19 cellular contexts compared by ENCODE assay signal in the genomic region with DNA sequence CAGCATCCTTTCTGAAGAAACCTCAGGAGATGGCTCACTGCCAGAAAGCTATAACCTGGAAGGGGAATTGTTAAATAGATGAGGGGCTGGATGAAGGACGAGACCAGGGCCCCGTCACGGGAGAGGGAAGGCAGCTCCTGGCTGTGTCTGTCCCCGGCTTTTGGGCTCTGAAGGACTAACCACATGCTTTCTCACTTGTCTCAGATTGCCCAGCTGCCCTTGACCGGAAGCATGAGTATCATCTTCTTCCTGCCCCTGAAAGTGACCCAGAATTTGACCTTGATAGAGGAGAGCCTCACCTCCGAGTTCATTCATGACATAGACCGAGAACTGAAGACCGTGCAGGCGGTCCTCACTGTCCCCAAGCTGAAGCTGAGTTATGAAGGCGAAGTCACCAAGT. TPM values are rescaled to one million over a fixed set of nuclear protein-coding genes. Genes with fewer than 3 reads are reported as not detected.
"Had no signal": no experiment of that assay in that cellular context is flagged by ENCODE, and none has a peak within 500 bp of the region (broad histone marks: within the 10 kb centered on the region; RNA-seq: fewer than 3 reads in every experiment).

No MANE protein-coding gene starts in this region.

- H3K4me2 ChIP-seq: neural progenitor cell had no signal

- H3K27ac Mint-ChIP-seq: activated CD8-positive, alpha-beta T cell treated with anti-CD3 and anti-CD28 coated beads, Interleukin-2, amount 10 ng/mL, durations not matched to agents 7 days and 5 days; activated naive CD4-positive, alpha-beta T cell treated with anti-CD3 and anti-CD28 coated beads, Interleukin-2, amount 50 U/mL, for 24 hours; activated T-cell treated with anti-CD3 and anti-CD28 coated beads, Interleukin-2, amount 50 U/mL, for 72 hours; neural progenitor cell; T-helper 2 cell treated with Interferon-gamma antibody and Interleukin-4, amounts not matched to agents 5 μg/mL and 100 μg/mL, for 36 hours had no signal

- H3K27me3 ChIP-seq: foreskin keratinocyte, neural progenitor cell, sigmoid colon, transverse colon, vagina had no signal

- H3K4me1 ChIP-seq: neural progenitor cell had no signal

- H3K9me3 Mint-ChIP-seq: activated naive CD4-positive, alpha-beta T cell treated with anti-CD3 and anti-CD28 coated beads, Interleukin-2, amount 50 U/mL, for 24 hours; activated T-cell treated with anti-CD3 and anti-CD28 coated beads, Interleukin-2, amount 50 U/mL, for 72 hours; neural progenitor cell; T-helper 2 cell treated with Interferon-gamma antibody and Interleukin-4, amounts not matched to agents 5 μg/mL and 100 μg/mL, for 36 hours had no signal

- H3K27me3 Mint-ChIP-seq: activated naive CD4-positive, alpha-beta T cell treated with anti-CD3 and anti-CD28 coated beads, Interleukin-2, amount 50 U/mL, for 24 hours had no signal

- H3K36me3 ChIP-seq: neural progenitor cell had no signal

- H3K27ac ChIP-seq: foreskin keratinocyte, left ventricle myocardium inferior, neural progenitor cell, sigmoid colon, transverse colon, vagina had no signal

- H2AFZ ChIP-seq: neural progenitor cell had no signal

- H3K9me3 ChIP-seq: left ventricle myocardium inferior, sigmoid colon, transverse colon, vagina had no signal

- H3K36me3 Mint-ChIP-seq: activated naive CD4-positive, alpha-beta T cell treated with anti-CD3 and anti-CD28 coated beads, Interleukin-2, amount 50 U/mL, for 24 hours had no signal

- H3K4me3 Mint-ChIP-seq: activated CD8-positive, alpha-beta T cell treated with anti-CD3 and anti-CD28 coated beads, Interleukin-2, amount 10 ng/mL, durations not matched to agents 7 days and 5 days; activated naive CD4-positive, alpha-beta T cell treated with anti-CD3 and anti-CD28 coated beads, Interleukin-2, amount 50 U/mL, for 24 hours; activated T-cell treated with anti-CD3 and anti-CD28 coated beads, Interleukin-2, amount 50 U/mL, for 72 hours; T-helper 2 cell treated with Interferon-gamma antibody and Interleukin-4, amounts not matched to agents 5 μg/mL and 100 μg/mL, for 36 hours had no signal

- H3K9ac ChIP-seq: neural progenitor cell had no signal

- ATAC-seq: activated CD8-positive, alpha-beta T cell treated with anti-CD3 and anti-CD28 coated beads, Interleukin-2, amount 10 ng/mL, durations not matched to agents 7 days and 5 days; activated T-cell treated with anti-CD3 and anti-CD28 coated beads, Interleukin-2, amount 50 U/mL, for 72 hours; foreskin keratinocyte had no signal

- DNase-seq: activated CD4-positive, alpha-beta T cell treated with anti-CD3 and anti-CD28 coated beads for 48 hours; activated CD8-positive, alpha-beta memory T cell treated with anti-CD3 and anti-CD28 coated beads, Interleukin-2, amount 50 U/mL, for 48 hours; activated CD8-positive, alpha-beta T cell treated with anti-CD3 and anti-CD28 coated beads, Interleukin-2, amount 10 ng/mL, durations not matched to agents 7 days and 5 days; activated effector memory CD4-positive, alpha-beta T cell treated with anti-CD3 and anti-CD28 coated beads, Interleukin-2, amount 50 U/mL, for 16 hours; activated T-cell treated with anti-CD3 and anti-CD28 coated beads, Interleukin-2, amount 50 U/mL, for 72 hours; amniotic stem cell; foreskin keratinocyte; left ventricle myocardium inferior; sigmoid colon; stimulated activated naive CD4-positive, alpha-beta T cell; substantia nigra; SW 1271; transverse colon had no signal

- H3K4me3 ChIP-seq: left ventricle myocardium inferior, neural progenitor cell, sigmoid colon, transverse colon, vagina had no signal

RNA-seq across cellular contexts. Expression of gene SERPINF1, which starts 14.5 kb away (rescaled TPM):
- total RNA-seq: dermis microvascular lymphatic vessel endothelial cell had no signal

RNA-seq across cellular contexts. Expression of gene SERPINF2, which starts 33.7 kb away (rescaled TPM):
- total RNA-seq: pulmonary artery endothelial cell had no signal
